In genomic region chr1:67576474-67576873, GRCh38 we compare ENCODE assay signal across 13 cellular contexts.
DNase-seq lines count a peak whose midpoint lies in the region; ATAC-seq and TF ChIP-seq lines count a peak whose summit lies in the region.
"Had no signal": no experiment of that assay in that cellular context is flagged by ENCODE, and none has a peak within 500 bp of the region (broad histone marks: within the 10 kb centered on the region; RNA-seq: fewer than 3 reads in every experiment).

No MANE protein-coding gene starts in this region.

- H2AFZ ChIP-seq in GM23248 (no peak overlapping the region), osteoblast (ENCODE audit: low read length) (no peak overlapping the region)

- CTCF ChIA-PET in RWPE1 (lab: Yijun Ruan, JAX): no interaction called here

- in situ Hi-C loops in GM23248 (cut with MboI): no loop called here

- DNase-seq in GM23248 (no peak), RWPE1 (ENCODE audit: low spot score) (no peak), epithelial cell of prostate (ENCODE audit: low read depth, low spot score) (no peak), osteoblast (ENCODE audit: insufficient read length, low spot score, missing footprints) (no peak), esophagus squamous epithelium (lab: John Stamatoyannopoulos, UW) (no peak), DMS 273 treated with DMSO at 0.1 percent for 48 hours (lab: John Stamatoyannopoulos, UW) (no peak)
- DNase-seq: BE2C; CD4-positive, alpha-beta memory T cell; DMS153; DMS79 treated with DMSO at 0.1 percent for 48 hours had no signal

- H3K27ac ChIP-seq in GM23248: peak overlapping the region; percentile 36
- peak overlapping the region; percentile 88 for H3K27ac ChIP-seq in RWPE1
- peak overlapping the region; percentile 97 for H3K27ac ChIP-seq in epithelial cell of prostate
- peak overlapping the region; percentile 9 for H3K27ac ChIP-seq in osteoblast (ENCODE audit: low read depth, low read length)
- peak overlapping the region in 2 of 4 donors; percentile 21 to 23 for H3K27ac ChIP-seq in esophagus squamous epithelium
- H3K27ac ChIP-seq: HL-60 had no signal

- intact Hi-C loops in esophagus squamous epithelium (cut with DNase I): no loop called here

- TF ChIP-seq POLR2A in esophagus squamous epithelium (IDR thresholded peaks at IDR 0.05): no peak

- peaks cover 26% of the 10 kb centered on the region for H3K4me1 ChIP-seq in GM23248 (ENCODE audit: insufficient read depth)
- H3K4me1 ChIP-seq in osteoblast (ENCODE audit: insufficient read depth, low read length): peaks cover 20% of the 10 kb centered on the region
- peaks cover 9 to 49% (median 23%) of the 10 kb centered on the region in 3 donors for H3K4me1 ChIP-seq in esophagus squamous epithelium
- H3K4me1 ChIP-seq: BE2C had no signal

- no peaks in the 10 kb centered on the region for H4K20me1 ChIP-seq in GM23248 (ENCODE audit: insufficient read depth)
- no peaks in the 10 kb centered on the region for H4K20me1 ChIP-seq in osteoblast (ENCODE audit: insufficient read depth, low read length)

- H3K27me3 ChIP-seq in GM23248 (replicated peaks; ENCODE audit: insufficient read depth) (no peaks in the 10 kb centered on the region), osteoblast (ENCODE audit: insufficient read depth, low read length) (no peaks in the 10 kb centered on the region), esophagus squamous epithelium (no peaks in the 10 kb centered on the region)
- H3K27me3 ChIP-seq: BE2C had no signal

- no peak overlapping the region for H3K9ac ChIP-seq in GM23248

- no peaks in the 10 kb centered on the region for H3K9me3 ChIP-seq in GM23248 (ENCODE audit: low read depth)
- no peaks in the 10 kb centered on the region for H3K9me3 ChIP-seq in osteoblast (ENCODE audit: low read depth, low read length)
- no peaks in the 10 kb centered on the region for H3K9me3 ChIP-seq in esophagus squamous epithelium
- H3K9me3 ChIP-seq: BE2C had no signal

- H3K4me2 ChIP-seq in GM23248 (ENCODE audit: unreplicated experiment) (no peak overlapping the region), osteoblast (ENCODE audit: insufficient read depth, low read length) (no peak overlapping the region)

- H3F3A ChIP-seq in GM23248 (ENCODE audit: insufficient read depth): peaks cover 10% of the 10 kb centered on the region; the same call in 1 of the 2 replicates

- 89 to 90% methylated on average over 5 of the region's 5 CpGs for WGBS in GM23248 (ENCODE audit: low coverage in 1 of 2, low lambda C conversion rate in 2 of 2, missing lambda C conversion rate in 2 of 2), 2 experiments
- WGBS in esophagus squamous epithelium, 2 donors: 74 to 83% methylated on average over 5 of the region's 5 CpGs

- H3K79me2 ChIP-seq in GM23248 (ENCODE audit: insufficient read depth) (no peaks in the 10 kb centered on the region), osteoblast (ENCODE audit: insufficient read depth, low read length) (no peaks in the 10 kb centered on the region)

- TF ChIP-seq CTCF in RWPE1 (conservative IDR thresholded peaks at IDR 0.05; ENCODE audit: low read depth) (no peak), osteoblast (IDR thresholded peaks at IDR 0.05; ENCODE audit: extremely low read depth, low read depth, low read length) (no peak), esophagus squamous epithelium (IDR thresholded peaks at IDR 0.05) (no peak)

- no peak for ATAC-seq in HG03469 (IDR thresholded peaks at IDR 0.05; ENCODE audit: unreplicated experiment)
- ATAC-seq: HCT116 had no signal

- H3K36me3 ChIP-seq in GM23248 (ENCODE audit: low read depth) (no peaks in the 10 kb centered on the region), osteoblast (ENCODE audit: insufficient read depth, low read length) (no peaks in the 10 kb centered on the region), esophagus squamous epithelium (no peaks in the 10 kb centered on the region)
- H3K36me3 ChIP-seq: BE2C had no signal

- no peaks in the 10 kb centered on the region for H3K9me2 ChIP-seq in GM23248 (ENCODE audit: insufficient read depth)

- H3K4me3 ChIP-seq in GM23248 (no peak overlapping the region), osteoblast (ENCODE audit: insufficient read depth, low read length) (no peak overlapping the region), esophagus squamous epithelium (no peak overlapping the region)

- POLR2A ChIA-PET in RWPE1 (lab: Yijun Ruan, JAX; ENCODE audit: low non-redundant PET): no interaction called here
